1 cellular context compared by ENCODE assay signal in genomic region chr2:39109543-39109942, GRCh38.
TF ChIP-seq lines count a peak whose summit lies in the region.

No MANE protein-coding gene starts in this region.

TF ChIP-seq in WTC11, 78 proteins besides CTCF, POLR2A, EP300 and RAD21:
- TF ChIP-seq USF1 (CRISPR knock-in tag; IDR thresholded peaks at IDR 0.05) (no peak), SP1 (CRISPR knock-in tag; conservative IDR thresholded peaks at IDR 0.05) (no peak), IRF1 (CRISPR knock-in tag; IDR thresholded peaks at IDR 0.05) (no peak), GTF2I (CRISPR knock-in tag; conservative IDR thresholded peaks at IDR 0.05) (no peak), TEAD4 (CRISPR knock-in tag; IDR thresholded peaks at IDR 0.05) (no peak), ELF4 (CRISPR knock-in tag; IDR thresholded peaks at IDR 0.05; ENCODE audit: low read depth) (no peak), NR3C1 (CRISPR knock-in tag; conservative IDR thresholded peaks at IDR 0.05; ENCODE audit: low read depth) (no peak), NR1H2 (CRISPR knock-in tag; IDR thresholded peaks at IDR 0.05) (no peak), ZNF263 (CRISPR knock-in tag; IDR thresholded peaks at IDR 0.05; ENCODE audit: low read depth) (no peak), JUN (CRISPR knock-in tag; IDR thresholded peaks at IDR 0.05) (no peak), ZNF425 (CRISPR knock-in tag; conservative IDR thresholded peaks at IDR 0.05) (no peak), TCF7 (CRISPR knock-in tag; IDR thresholded peaks at IDR 0.05; ENCODE audit: low read depth) (no peak), AR (CRISPR knock-in tag; IDR thresholded peaks at IDR 0.05) (no peak), MXD4 (CRISPR knock-in tag; IDR thresholded peaks at IDR 0.05; ENCODE audit: borderline replicate concordance) (no peak), FOXK1 (CRISPR knock-in tag; IDR thresholded peaks at IDR 0.05) (no peak), ZNF219 (CRISPR knock-in tag; IDR thresholded peaks at IDR 0.05; ENCODE audit: borderline replicate concordance) (no peak), E2F1 (CRISPR knock-in tag; IDR thresholded peaks at IDR 0.05) (no peak)
